8 cellular contexts compared by ENCODE assay signal in the genomic region with DNA sequence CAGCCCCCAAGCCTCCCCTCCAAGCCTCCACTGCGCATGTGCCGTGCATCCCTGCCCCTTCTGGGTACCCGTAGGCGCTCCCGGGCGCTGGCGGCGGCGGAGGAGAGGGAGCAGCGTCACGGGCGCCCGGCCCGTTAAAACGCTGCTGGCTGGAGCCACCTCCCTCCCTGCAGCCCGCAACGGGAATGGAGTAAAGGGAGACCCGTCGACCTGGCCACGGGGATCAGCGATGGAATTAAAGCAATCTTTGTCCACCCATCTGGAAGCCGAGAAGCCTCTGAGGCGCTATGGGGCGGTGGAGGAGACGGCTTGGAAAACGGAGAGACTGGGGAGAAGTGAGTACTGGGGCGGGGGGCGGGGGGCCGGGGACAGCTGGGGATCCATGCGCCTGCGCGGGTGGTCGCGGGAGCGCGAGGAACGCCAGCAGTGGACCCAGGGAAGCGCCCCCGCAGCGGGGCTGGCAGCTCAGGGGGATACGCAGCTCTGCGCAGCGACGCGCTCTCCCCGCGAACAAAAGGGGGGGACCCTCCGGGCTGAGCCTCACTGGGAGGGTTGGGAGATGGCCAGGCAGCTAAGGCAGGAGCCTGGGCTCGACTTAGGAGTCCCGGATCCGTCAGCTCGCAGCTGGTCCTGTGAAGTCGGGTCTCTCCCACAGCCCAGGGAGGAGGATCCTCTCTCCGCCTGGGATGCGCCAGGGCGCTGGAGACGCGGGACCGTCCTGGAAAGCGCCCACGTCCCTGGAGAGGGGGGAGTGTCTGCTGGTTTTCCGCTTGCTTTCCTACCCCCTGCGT. TPM values are rescaled to one million over a fixed set of nuclear protein-coding genes. Genes with fewer than 3 reads are reported as not detected.
A peak's percentile ranks its signal among the peaks of the same experiment; 100 is the strongest.
DNase-seq lines count a peak whose midpoint lies in the region; ATAC-seq and TF ChIP-seq lines count a peak whose summit lies in the region.

A gene (plus strand): TSS at position 164 of the 791 bp plus-strand sequence. CDS start 66 bp downstream, at position 230.

- 0 to 1% (median 0%) methylated on average over 18 to 63 of the region's 63 CpGs for WGBS in adrenal gland, 4 donors
- WGBS in testis, 2 donors, result 0 to 1% methylated on average over 38 to 63 of the region's 63 CpGs

- no peaks in the 10 kb centered on the region for H3K36me3 ChIP-seq in adrenal gland (replicated peaks in 1 of 2)
- no peaks in the 10 kb centered on the region for H3K36me3 ChIP-seq in cardiac muscle cell
- H3K36me3 ChIP-seq in testis (ENCODE audit: low read depth, missing control alignments), result no peaks in the 10 kb centered on the region

- no peak for TF ChIP-seq CTCF in adrenal gland (IDR thresholded peaks at IDR 0.05)
- no peak for TF ChIP-seq CTCF in cardiac muscle cell (IDR thresholded peaks at IDR 0.05; ENCODE audit: low read depth, low read length)
- TF ChIP-seq CTCF in osteocyte (IDR thresholded peaks at IDR 0.05), result no peak
- peak in 1 of 3 experiments; percentile 12 for TF ChIP-seq CTCF in testis (IDR thresholded peaks at IDR 0.05)

- peaks cover 27% of the 10 kb centered on the region for H3K4me1 Mint-ChIP-seq in osteocyte (ENCODE audit: unreplicated experiment)

- H3K4me3 ChIP-seq in adrenal gland (peak within 1 kb of the TSS in 3 of 4 donors; percentile 23 to 66 (median 40)), cardiac muscle cell (peak within 1 kb of the TSS; percentile 53), testis (peak within 1 kb of the TSS; percentile 79 to 86)

- H3K9me3 ChIP-seq in adrenal gland (replicated peaks in 1 of 3) (no peaks in the 10 kb centered on the region), cardiac muscle cell (ENCODE audit: low read depth) (no peaks in the 10 kb centered on the region), testis (no peaks in the 10 kb centered on the region)

- H3K27me3 Mint-ChIP-seq in osteocyte (ENCODE audit: unreplicated experiment), result no peaks in the 10 kb centered on the region

- no peaks in the 10 kb centered on the region for H3K9me3 Mint-ChIP-seq in osteocyte (ENCODE audit: unreplicated experiment)

- H3K27me3 ChIP-seq in adrenal gland (no peaks in the 10 kb centered on the region), cardiac muscle cell (peaks cover 21% of the 10 kb centered on the region), testis (no peaks in the 10 kb centered on the region)

- H3K4me3 Mint-ChIP-seq in osteocyte (ENCODE audit: unreplicated experiment), result peak within 1 kb of the TSS; percentile 92

- peak; percentile 69 for DNase-seq in HCEC 1CT
- DNase-seq in adrenal gland, result peak; percentile 47 to 77 (median 58)
- DNase-seq in cardiac muscle cell (ENCODE audit: low read depth in 1 of 2, low spot score in 1 of 2), result peak; percentile 78 to 82
- DNase-seq in osteocyte (ENCODE audit: extremely low spot score, unreplicated experiment), result peak; percentile 94
- peak; percentile 74 for DNase-seq in testis

- peak within 1 kb of the TSS; percentile 92 for H3K27ac Mint-ChIP-seq in osteocyte (ENCODE audit: unreplicated experiment)

- no peaks in the 10 kb centered on the region for H3K36me3 Mint-ChIP-seq in osteocyte (ENCODE audit: unreplicated experiment)

- peak; percentile 94 for ATAC-seq in SK-N-SH treated with all-trans-retinoic acid at 6 μM for 48 hours
- ATAC-seq in HG02798 (IDR thresholded peaks at IDR 0.05; ENCODE audit: poor library complexity, unreplicated experiment), result no peak
- no peak for ATAC-seq in GM19397 (IDR thresholded peaks at IDR 0.05; ENCODE audit: unreplicated experiment)

- intact Hi-C loops in adrenal gland (cut with DNase I), result loop anchor here in 1 of 2 donors (10.0 kb wide), 1 partner anchor 120 kb away; no protein-coding TSS in a partner anchor
- intact Hi-C loops in testis (cut with DNase I; ENCODE audit: low total_unique reads), result no loop called here

- H3K4me1 ChIP-seq in adrenal gland (replicated peaks in 1 of 2) (peaks cover 0 to 10% of the 10 kb centered on the region in 2 donors), cardiac muscle cell (ENCODE audit: low read depth) (peaks cover 4% of the 10 kb centered on the region), testis (no peaks in the 10 kb centered on the region)

- peak within 1 kb of the TSS in 2 of 5 donors; percentile 61 to 64 for H3K27ac ChIP-seq in adrenal gland
- H3K27ac ChIP-seq in cardiac muscle cell, result no peak within 1 kb of the TSS
- peak within 1 kb of the TSS; percentile 52 to 78 for H3K27ac ChIP-seq in testis

- no peak for TF ChIP-seq POLR2A in adrenal gland (IDR thresholded peaks at IDR 0.05)
- TF ChIP-seq POLR2A in testis (IDR thresholded peaks at IDR 0.05), result no peak

TF ChIP-seq in SK-N-SH treated with all-trans-retinoic acid at 6 μM for 48 hours, 23 proteins besides CTCF, POLR2A, EP300 and RAD21:
- TF ChIP-seq, protein P1, sequence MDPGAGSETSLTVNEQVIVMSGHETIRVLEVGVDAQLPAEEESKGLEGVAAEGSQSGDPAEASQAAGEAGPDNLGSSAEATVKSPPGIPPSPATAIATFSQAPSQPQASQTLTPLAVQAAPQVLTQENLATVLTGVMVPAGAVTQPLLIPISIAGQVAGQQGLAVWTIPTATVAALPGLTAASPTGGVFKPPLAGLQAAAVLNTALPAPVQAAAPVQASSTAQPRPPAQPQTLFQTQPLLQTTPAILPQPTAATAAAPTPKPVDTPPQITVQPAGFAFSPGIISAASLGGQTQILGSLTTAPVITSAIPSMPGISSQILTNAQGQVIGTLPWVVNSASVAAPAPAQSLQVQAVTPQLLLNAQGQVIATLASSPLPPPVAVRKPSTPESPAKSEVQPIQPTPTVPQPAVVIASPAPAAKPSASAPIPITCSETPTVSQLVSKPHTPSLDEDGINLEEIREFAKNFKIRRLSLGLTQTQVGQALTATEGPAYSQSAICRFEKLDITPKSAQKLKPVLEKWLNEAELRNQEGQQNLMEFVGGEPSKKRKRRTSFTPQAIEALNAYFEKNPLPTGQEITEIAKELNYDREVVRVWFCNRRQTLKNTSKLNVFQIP (CRISPR knock-in tag; IDR thresholded peaks at IDR 0.05; ENCODE audit: borderline replicate concordance, low read depth), result no peak
- TF ChIP-seq TOX (CRISPR knock-in tag; IDR thresholded peaks at IDR 0.05; ENCODE audit: borderline replicate concordance) (no peak), ZFP3 (CRISPR knock-in tag; IDR thresholded peaks at IDR 0.05) (no peak)
- TF ChIP-seq, protein P2, sequence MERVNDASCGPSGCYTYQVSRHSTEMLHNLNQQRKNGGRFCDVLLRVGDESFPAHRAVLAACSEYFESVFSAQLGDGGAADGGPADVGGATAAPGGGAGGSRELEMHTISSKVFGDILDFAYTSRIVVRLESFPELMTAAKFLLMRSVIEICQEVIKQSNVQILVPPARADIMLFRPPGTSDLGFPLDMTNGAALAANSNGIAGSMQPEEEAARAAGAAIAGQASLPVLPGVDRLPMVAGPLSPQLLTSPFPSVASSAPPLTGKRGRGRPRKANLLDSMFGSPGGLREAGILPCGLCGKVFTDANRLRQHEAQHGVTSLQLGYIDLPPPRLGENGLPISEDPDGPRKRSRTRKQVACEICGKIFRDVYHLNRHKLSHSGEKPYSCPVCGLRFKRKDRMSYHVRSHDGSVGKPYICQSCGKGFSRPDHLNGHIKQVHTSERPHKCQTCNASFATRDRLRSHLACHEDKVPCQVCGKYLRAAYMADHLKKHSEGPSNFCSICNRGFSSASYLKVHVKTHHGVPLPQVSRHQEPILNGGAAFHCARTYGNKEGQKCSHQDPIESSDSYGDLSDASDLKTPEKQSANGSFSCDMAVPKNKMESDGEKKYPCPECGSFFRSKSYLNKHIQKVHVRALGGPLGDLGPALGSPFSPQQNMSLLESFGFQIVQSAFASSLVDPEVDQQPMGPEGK (CRISPR knock-in tag; IDR thresholded peaks at IDR 0.05; ENCODE audit: borderline replicate concordance), result no peak

RNA-seq across cellular contexts. Expression of the gene that starts here (rescaled TPM):
- total RNA-seq in adrenal gland (10 to 100 TPM in 7 of 8 donors, 1 to 10 TPM in 1; 9.8 to 56.0 (median 19.6) TPM), cardiac muscle cell (15.2 and 23.4 TPM in 2 replicates), osteocyte (47.5 and 47.9 TPM in 2 replicates), testis (10 to 100 TPM; 54.1 to 63.1 TPM)
- polyA plus RNA-seq in adrenal gland (10 to 100 TPM; 12.6 to 17.9 (median 16.8) TPM), cardiac muscle cell (11.9 and 22.1 TPM in 2 replicates), testis (ENCODE audit: insufficient read depth, low read depth, low replicate concordance) (102 TPM)
